ENCODE assay signal across 20 cellular contexts in the genomic region with DNA sequence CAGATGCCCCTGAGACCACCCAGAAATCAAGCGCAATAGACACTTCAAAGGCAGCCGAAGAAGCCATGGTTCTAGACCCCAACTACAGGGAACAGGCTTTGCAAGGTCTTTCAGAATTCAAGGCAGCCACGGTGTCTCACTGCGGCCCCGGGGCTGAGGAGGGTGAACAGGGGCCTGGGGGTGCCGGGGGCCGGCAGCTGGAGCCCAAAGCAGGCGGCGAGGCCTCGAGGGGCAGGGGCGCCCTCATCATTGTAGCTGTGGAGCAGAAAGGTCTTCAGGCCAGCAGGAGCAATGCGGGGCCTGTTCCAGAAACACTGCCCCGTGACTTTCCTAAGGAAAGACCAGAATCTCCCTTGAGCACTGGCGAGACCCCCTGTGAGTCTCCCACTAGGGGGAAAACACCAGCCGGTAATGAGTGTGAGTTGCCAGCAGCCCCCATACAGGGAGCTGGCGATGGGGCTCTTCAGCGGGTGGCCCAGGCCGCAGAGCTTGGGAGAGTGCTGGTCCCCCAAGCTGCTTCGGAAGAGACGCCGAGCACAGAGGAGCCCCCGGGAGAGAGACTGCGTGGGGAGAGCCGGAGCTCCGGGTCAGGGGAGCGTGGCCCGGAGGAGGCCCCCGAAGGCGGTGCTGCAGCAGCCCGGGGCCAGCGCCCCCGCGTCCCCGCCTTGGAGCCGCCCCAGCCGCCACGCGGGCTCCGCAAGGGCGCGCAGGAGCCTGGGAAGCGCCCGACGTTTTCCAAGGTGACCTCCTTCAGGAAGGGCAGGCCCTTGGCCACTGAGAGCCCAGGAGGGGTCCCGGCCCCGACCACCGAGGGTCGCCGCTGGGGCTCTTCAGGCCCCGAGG.
"Had no signal": no experiment of that assay in that cellular context is flagged by ENCODE, and none has a peak within 500 bp of the region (broad histone marks: within the 10 kb centered on the region; RNA-seq: fewer than 3 reads in every experiment).

No MANE protein-coding gene starts in this region.

- H3K9me3 ChIP-seq: left ventricle myocardium inferior, neutrophil, pancreas, psoas muscle, stomach had no signal

- ATAC-seq: activated CD4-positive, alpha-beta T cell treated with anti-CD3 and anti-CD28 coated beads for 36 hours; activated T-cell treated with anti-CD3 and anti-CD28 coated beads, Interleukin-2, amount 50 U/mL, for 4 hours; natural killer cell treated with Interleukin-12 subunit alpha and Interleukin-12 subunit beta and Interleukin-15 and Interleukin-18, amount 100 ng/mL, for 72 hours; pancreas; psoas muscle; right cardiac atrium had no signal

- H3K36me3 ChIP-seq: left ventricle myocardium inferior, neutrophil, pancreas, stomach had no signal

- H3K27ac ChIP-seq: coronary artery, left ventricle myocardium inferior, neutrophil, pancreas, psoas muscle, stomach had no signal

- DNase-seq: activated CD4-positive, alpha-beta T cell treated with anti-CD3 and anti-CD28 coated beads for 36 hours; activated CD4-positive, alpha-beta T cell treated with anti-CD3 and anti-CD28 coated beads, Interleukin-2, amount 50 U/mL, for 4 hours; activated CD8-positive, alpha-beta memory T cell treated with anti-CD3 and anti-CD28 coated beads for 24 hours; activated CD8-positive, alpha-beta memory T cell treated with anti-CD3 and anti-CD28 coated beads, Interleukin-2, amount 50 U/mL, for 4 hours; activated naive CD4-positive, alpha-beta T cell treated with anti-CD3 and anti-CD28 coated beads, Interleukin-2, amount 10 ng/mL, durations not matched to agents 7 days and 5 days; activated T-cell treated with anti-CD3 and anti-CD28 coated beads, Interleukin-2, amount 50 U/mL, for 4 hours; amygdala; cerebellar nuclear complex; foreskin fibroblast; kidney glomerular epithelial cell; left ventricle myocardium inferior; pancreas; psoas muscle; stimulated activated CD4-positive, alpha-beta T cell treated with anti-CD3 and anti-CD28 coated beads, Interleukin-1b, Interleukin-23, amount 100 ng/mL, for 48 hours; stomach; T-helper 1 cell had no signal

- FAIRE-seq: pancreas had no signal

- H3K4me3 ChIP-seq: coronary artery, left ventricle myocardium inferior, pancreas, psoas muscle, stomach had no signal

- H3K4me1 ChIP-seq: left ventricle myocardium inferior, pancreas, psoas muscle had no signal

- H3K27me3 ChIP-seq: pancreas had no signal
